ENCODE assay signal across 36 cellular contexts in the genomic region with DNA sequence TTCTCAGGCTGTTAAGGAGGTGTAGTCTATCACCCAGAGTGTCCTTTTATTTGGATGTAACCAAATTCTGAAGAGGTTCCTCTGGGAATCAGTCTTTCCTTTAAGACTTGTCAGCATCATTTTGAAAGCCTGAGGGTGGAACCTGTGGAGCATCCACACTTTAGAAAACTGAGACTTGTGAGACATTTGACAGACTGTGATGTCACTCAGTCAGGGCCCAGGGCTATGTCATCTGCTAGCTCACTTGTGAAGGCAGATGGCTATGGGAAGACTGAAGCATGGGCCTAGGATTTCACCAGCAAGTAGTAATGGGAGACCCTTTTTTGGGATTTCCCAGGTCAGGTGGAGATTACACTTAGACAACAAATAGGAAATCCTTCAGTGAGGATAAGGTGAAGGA.
"Had no signal": no experiment of that assay in that cellular context is flagged by ENCODE, and none has a peak within 500 bp of the region (broad histone marks: within the 10 kb centered on the region; RNA-seq: fewer than 3 reads in every experiment).

No MANE protein-coding gene starts in this region.

- H3K27ac ChIP-seq: adrenal gland, body of pancreas, cardiac muscle cell, coronary artery, esophagus muscularis mucosa, foreskin keratinocyte, pancreas, prostate gland, sigmoid colon, thoracic aorta, uterus, WERI-Rb-1 had no signal

- H3K4me3 ChIP-seq: adrenal gland, body of pancreas, cardiac muscle cell, coronary artery, dorsolateral prefrontal cortex, esophagus muscularis mucosa, lung, pancreas, prostate gland, sigmoid colon, thoracic aorta, uterus had no signal

- H3K27me3 ChIP-seq: adrenal gland, body of pancreas, cardiac muscle cell, dorsolateral prefrontal cortex, esophagus muscularis mucosa, foreskin keratinocyte, pancreas, sigmoid colon, uterus had no signal

- H3K9me3 Mint-ChIP-seq: activated CD4-positive, alpha-beta memory T cell treated with anti-CD3 and anti-CD28 coated beads for 36 hours; activated naive CD4-positive, alpha-beta T cell treated with anti-CD3 and anti-CD28 coated beads for 36 hours; activated naive CD8-positive, alpha-beta T cell treated with anti-CD3 and anti-CD28 coated beads for 36 hours; activated T-helper 1 cell treated with anti-CD3 and anti-CD28 coated beads, Interleukin-12 subunit alpha, Interleukin-12 subunit beta, Interleukin-2, Interleukin-4 antibody, amounts not matched to agents 30 ng/mL and 10 ng/mL and 1 ng/mL, durations not matched to agents 14 hours and 24 hours and 36 hours; natural killer cell treated with Interleukin-12 subunit alpha and Interleukin-12 subunit beta and Interleukin-15 and Interleukin-18, amount 100 ng/mL, for 72 hours; stimulated activated effector memory CD8-positive, alpha-beta T cell treated with anti-CD3 and anti-CD28 coated beads, Interleukin-12 subunit alpha, Interleukin-12 subunit beta, amount 100 ng/mL, for 72 hours; stimulated activated naive CD8-positive, alpha-beta T cell treated with anti-CD3 and anti-CD28 coated beads, Interleukin-15, Interleukin-2, amounts not matched to agents 100 ng/mL and 50 ng/mL, for 24 hours had no signal

- H3K36me3 Mint-ChIP-seq: activated CD4-positive, alpha-beta memory T cell treated with anti-CD3 and anti-CD28 coated beads for 36 hours; activated naive CD8-positive, alpha-beta T cell treated with anti-CD3 and anti-CD28 coated beads for 36 hours; natural killer cell treated with Interleukin-12 subunit alpha and Interleukin-12 subunit beta and Interleukin-15 and Interleukin-18, amount 100 ng/mL, for 72 hours; stimulated activated effector memory CD8-positive, alpha-beta T cell treated with anti-CD3 and anti-CD28 coated beads, Interleukin-12 subunit alpha, Interleukin-12 subunit beta, amount 100 ng/mL, for 72 hours had no signal

- H3K4me1 Mint-ChIP-seq: activated naive CD8-positive, alpha-beta T cell treated with anti-CD3 and anti-CD28 coated beads for 36 hours; stimulated activated effector memory CD8-positive, alpha-beta T cell treated with anti-CD3 and anti-CD28 coated beads, Interleukin-12 subunit alpha, Interleukin-12 subunit beta, amount 100 ng/mL, for 72 hours had no signal

- FAIRE-seq: pancreas, small intestine had no signal

- H3K4me3 Mint-ChIP-seq: activated CD4-positive, alpha-beta memory T cell treated with anti-CD3 and anti-CD28 coated beads for 36 hours; activated naive CD4-positive, alpha-beta T cell treated with anti-CD3 and anti-CD28 coated beads for 36 hours; activated naive CD8-positive, alpha-beta T cell treated with anti-CD3 and anti-CD28 coated beads for 36 hours; activated T-helper 1 cell treated with anti-CD3 and anti-CD28 coated beads, Interleukin-12 subunit alpha, Interleukin-12 subunit beta, Interleukin-2, Interleukin-4 antibody, amounts not matched to agents 30 ng/mL and 10 ng/mL and 1 ng/mL, durations not matched to agents 14 hours and 24 hours and 36 hours; natural killer cell treated with Interleukin-12 subunit alpha and Interleukin-12 subunit beta and Interleukin-15 and Interleukin-18, amount 100 ng/mL, for 72 hours; stimulated activated effector memory CD8-positive, alpha-beta T cell treated with anti-CD3 and anti-CD28 coated beads, Interleukin-12 subunit alpha, Interleukin-12 subunit beta, amount 100 ng/mL, for 72 hours; stimulated activated naive CD8-positive, alpha-beta T cell treated with anti-CD3 and anti-CD28 coated beads, Interleukin-15, Interleukin-2, amounts not matched to agents 100 ng/mL and 50 ng/mL, for 24 hours had no signal

- H3K9me3 ChIP-seq: adrenal gland, body of pancreas, esophagus muscularis mucosa, pancreas, prostate gland, sigmoid colon, thoracic aorta, uterus had no signal

- H3K4me1 ChIP-seq: adrenal gland, body of pancreas, esophagus muscularis mucosa, foreskin keratinocyte, pancreas, prostate gland, sigmoid colon, uterus had no signal

- DNase-seq: activated CD4-positive, alpha-beta memory T cell treated with anti-CD3 and anti-CD28 coated beads for 36 hours; activated CD4-positive, alpha-beta T cell treated with anti-CD3 and anti-CD28 coated beads for 48 hours; activated CD8-positive, alpha-beta memory T cell treated with anti-CD3 and anti-CD28 coated beads, Interleukin-2, amount 50 U/mL, for 4 hours; activated effector memory CD4-positive, alpha-beta T cell treated with anti-CD3 and anti-CD28 coated beads, Interleukin-2, amount 50 U/mL, for 16 hours; activated naive CD4-positive, alpha-beta T cell treated with anti-CD3 and anti-CD28 coated beads for 36 hours; activated naive CD8-positive, alpha-beta T cell treated with anti-CD3 and anti-CD28 coated beads for 36 hours; activated T-cell treated with anti-CD3 and anti-CD28 coated beads, Interleukin-2, amount 50 U/mL, for 1 hour; adrenal gland; aorta; body of pancreas; dorsolateral prefrontal cortex; foreskin keratinocyte; kidney glomerular epithelial cell; mesendoderm; nucleus accumbens; pancreas; retina; sigmoid colon; small intestine; stimulated activated CD4-positive, alpha-beta T cell treated with anti-CD3 and anti-CD28 coated beads, Interleukin-4, amount 100 ng/mL, for 24 hours; T1000; trophoblast cell; uterus; WERI-Rb-1 had no signal

- H3K36me3 ChIP-seq: adrenal gland, cardiac muscle cell, esophagus muscularis mucosa, pancreas, prostate gland, sigmoid colon, thoracic aorta, uterus, WERI-Rb-1 had no signal

- H3K27ac Mint-ChIP-seq: activated CD4-positive, alpha-beta memory T cell treated with anti-CD3 and anti-CD28 coated beads for 36 hours; activated naive CD4-positive, alpha-beta T cell treated with anti-CD3 and anti-CD28 coated beads for 36 hours; activated naive CD8-positive, alpha-beta T cell treated with anti-CD3 and anti-CD28 coated beads for 36 hours; activated T-helper 1 cell treated with anti-CD3 and anti-CD28 coated beads, Interleukin-12 subunit alpha, Interleukin-12 subunit beta, Interleukin-2, Interleukin-4 antibody, amounts not matched to agents 30 ng/mL and 10 ng/mL and 1 ng/mL, durations not matched to agents 14 hours and 24 hours and 36 hours; natural killer cell treated with Interleukin-12 subunit alpha and Interleukin-12 subunit beta and Interleukin-15 and Interleukin-18, amount 100 ng/mL, for 72 hours; stimulated activated effector memory CD8-positive, alpha-beta T cell treated with anti-CD3 and anti-CD28 coated beads, Interleukin-12 subunit alpha, Interleukin-12 subunit beta, amount 100 ng/mL, for 72 hours; stimulated activated naive CD8-positive, alpha-beta T cell treated with anti-CD3 and anti-CD28 coated beads, Interleukin-15, Interleukin-2, amounts not matched to agents 100 ng/mL and 50 ng/mL, for 24 hours had no signal

- ATAC-seq: activated CD4-positive, CD25-positive, alpha-beta regulatory T cell treated with anti-CD3 and anti-CD28 coated beads, Interleukin-2, amount 50 U/mL, for 24 hours; body of pancreas; foreskin keratinocyte; left lobe of liver; pancreas; stimulated activated effector memory CD8-positive, alpha-beta T cell treated with anti-CD3 and anti-CD28 coated beads, Interleukin-12 subunit alpha, Interleukin-12 subunit beta, amount 100 ng/mL, for 72 hours had no signal
